ENCODE assay signal across 11 cellular contexts in the genomic region with DNA sequence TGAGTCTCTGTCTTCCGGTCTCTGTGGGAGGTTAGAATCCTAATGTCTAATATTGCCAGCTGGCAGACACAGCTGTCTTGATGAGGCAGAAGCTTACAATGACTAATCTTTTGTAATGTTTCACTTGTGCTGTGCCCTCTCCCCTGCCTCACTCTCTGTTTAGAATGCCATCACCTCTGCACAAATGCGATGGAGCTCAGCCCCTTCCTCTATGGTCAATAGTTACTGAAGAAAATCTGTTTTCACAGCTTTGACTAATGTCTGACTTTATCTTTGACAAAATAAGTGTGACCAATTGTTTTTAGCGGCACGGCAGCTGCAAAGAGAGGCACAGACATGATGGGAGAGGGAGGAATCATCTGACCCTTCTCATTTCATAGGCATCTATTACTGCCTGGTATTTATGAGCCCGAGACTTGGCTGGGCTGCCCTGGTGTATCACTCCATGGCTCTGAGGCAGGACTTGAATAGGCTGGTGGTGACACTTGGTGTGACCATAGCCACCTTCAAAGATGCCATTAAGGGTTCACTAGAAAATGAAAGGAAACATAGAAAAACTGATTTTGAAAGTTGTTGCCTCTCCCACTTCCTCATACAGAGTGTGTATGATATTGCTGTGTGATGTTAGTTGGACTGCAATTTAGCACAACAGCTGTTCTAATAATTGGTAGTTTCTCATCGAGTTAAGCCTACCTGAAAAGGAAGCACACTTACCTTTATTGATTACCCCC.
DNase-seq lines count a peak whose midpoint lies in the region; ATAC-seq lines count a peak whose summit lies in the region.
"Had no signal": no experiment of that assay in that cellular context is flagged by ENCODE, and none has a peak within 500 bp of the region (broad histone marks: within the 10 kb centered on the region; RNA-seq: fewer than 3 reads in every experiment).

No MANE protein-coding gene starts in this region.

- H3K9me2 ChIP-seq in Karpas-422 (replicated peaks; ENCODE audit: insufficient read depth, low read length) = no peaks in the 10 kb centered on the region

- POLR2A ChIA-PET in naive thymus-derived CD8-positive, alpha-beta T cell (lab: Charles Lee) = no interaction called here

- no peak overlapping the region for H3K4me3 ChIP-seq in Karpas-422 (ENCODE audit: low read length)
- H3K4me3 ChIP-seq: esophagus squamous epithelium had no signal

- ATAC-seq in GM18499 (IDR thresholded peaks at IDR 0.05; ENCODE audit: insufficient read depth, unreplicated experiment) (peak; percentile 69), GM21390 (IDR thresholded peaks at IDR 0.05; ENCODE audit: unreplicated experiment) (peak; percentile 89), HG03432 (IDR thresholded peaks at IDR 0.05; ENCODE audit: unreplicated experiment) (peak; percentile 67)
- ATAC-seq in naive thymus-derived CD8-positive, alpha-beta T cell = no peak

- no peaks in the 10 kb centered on the region for H3K79me2 ChIP-seq in Karpas-422 (ENCODE audit: low read length)

- H3K27ac ChIP-seq in Karpas-422 (ENCODE audit: low read length) = no peak overlapping the region
- H3K27ac ChIP-seq: esophagus squamous epithelium had no signal

- H3K36me3 Mint-ChIP-seq in naive thymus-derived CD8-positive, alpha-beta T cell = peaks cover 0 to 15% (median 3%) of the 10 kb centered on the region in 3 donors

- H3K36me3 ChIP-seq in Karpas-422 (ENCODE audit: insufficient read depth, low read length) = no peaks in the 10 kb centered on the region
- H3K36me3 ChIP-seq: esophagus squamous epithelium had no signal

- peaks cover 0 to 16% (median 10%) of the 10 kb centered on the region in 9 donors for H3K9me3 Mint-ChIP-seq in naive thymus-derived CD8-positive, alpha-beta T cell

- DNase-seq in fibroblast of gingiva (ENCODE audit: low read depth) = peak; percentile 10
- DNase-seq in naive thymus-derived CD8-positive, alpha-beta T cell = no peak
- DNase-seq in Karpas-422 = no peak
- DNase-seq in DMS53 (lab: John Stamatoyannopoulos, UW) = no peak
- no peak for DNase-seq in globus pallidus (ENCODE audit: low spot score)
- DNase-seq: activated T-cell treated with anti-CD3 and anti-CD28 coated beads, Interleukin-2, amount 50 U/mL, for 48 hours; esophagus squamous epithelium had no signal

- no peak overlapping the region for H3K27ac Mint-ChIP-seq in naive thymus-derived CD8-positive, alpha-beta T cell

- no peaks in the 10 kb centered on the region for H3K27me3 ChIP-seq in Karpas-422 (ENCODE audit: low read length)

- no peak overlapping the region for H3K4me3 Mint-ChIP-seq in naive thymus-derived CD8-positive, alpha-beta T cell
- H3K4me3 Mint-ChIP-seq: neural crest cell had no signal

- H3K4me2 ChIP-seq in Karpas-422 (ENCODE audit: low read depth, low read length, poor library complexity, severe bottlenecking) = no peak overlapping the region

- no peaks in the 10 kb centered on the region for H3K9me3 ChIP-seq in Karpas-422 (ENCODE audit: low read length)

- no peak overlapping the region for H2AFZ ChIP-seq in Karpas-422 (ENCODE audit: low read length)

- H3K27me3 Mint-ChIP-seq in naive thymus-derived CD8-positive, alpha-beta T cell = peaks cover 8 to 30% (median 9%) of the 10 kb centered on the region in 5 donors

- H3K4me1 ChIP-seq in Karpas-422 (ENCODE audit: low read length) = no peaks in the 10 kb centered on the region

- no peak overlapping the region for H3K9ac ChIP-seq in Karpas-422 (ENCODE audit: low read length)

- no peaks in the 10 kb centered on the region for H4K20me1 ChIP-seq in Karpas-422 (ENCODE audit: insufficient read depth, low read depth, low read length)

- peaks cover 12 to 47% (median 36%) of the 10 kb centered on the region in 4 donors for H3K4me1 Mint-ChIP-seq in naive thymus-derived CD8-positive, alpha-beta T cell
- H3K4me1 Mint-ChIP-seq: neural crest cell had no signal

Comparison
In these comparisons a context has a peak if more than half of its experiments do, and no peak if none do; other contexts are left out.
1. ATAC-seq: peak in GM18499 (single experiment), GM21390 (single experiment) and HG03432 (single experiment); none in naive thymus-derived CD8-positive, alpha-beta T cell (0 of 2).